ENCODE assay signal across 8 cellular contexts in the genomic region with DNA sequence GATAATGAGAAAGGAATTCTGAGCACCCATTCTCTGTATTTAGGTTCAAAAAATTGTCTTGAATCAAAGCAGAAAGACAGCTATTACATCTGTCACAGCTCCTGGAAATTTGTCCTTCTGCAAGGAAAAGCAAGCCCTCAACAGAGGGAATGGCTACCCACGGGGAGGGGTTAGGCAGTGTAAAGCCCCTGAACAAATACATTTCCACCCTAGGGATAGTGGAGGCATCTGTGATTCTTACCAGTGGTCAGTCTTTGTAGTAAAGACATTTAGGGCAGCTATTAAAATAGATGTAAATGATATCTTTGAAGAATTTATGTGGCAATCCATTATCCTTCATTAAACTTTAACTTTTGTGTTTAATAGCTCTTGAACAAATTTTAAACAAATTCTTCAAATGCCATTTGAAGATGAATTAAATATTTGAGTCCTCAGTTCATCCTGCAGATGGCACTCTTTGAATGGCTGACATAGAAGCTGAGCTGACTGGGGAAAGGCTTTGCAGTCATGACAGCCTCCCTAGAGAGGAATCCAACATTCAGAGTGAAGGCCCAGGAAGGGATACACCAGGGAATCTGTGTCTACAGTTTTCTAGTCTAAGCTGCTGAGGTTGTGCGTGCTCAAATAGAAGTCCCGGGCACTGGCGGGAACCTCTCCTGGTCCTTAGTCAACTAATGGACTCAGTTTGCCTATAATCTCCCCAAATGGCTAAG.
A peak's percentile ranks its signal among the peaks of the same experiment; 100 is the strongest.
DNase-seq lines count a peak whose midpoint lies in the region; ATAC-seq and TF ChIP-seq lines count a peak whose summit lies in the region.

No MANE protein-coding gene starts in this region.

- TF ChIP-seq CTCF in GM10248 (IDR thresholded peaks at IDR 0.05; ENCODE audit: control extremely low read depth, extremely low read depth, low read depth, missing control alignments): peak; percentile 44

- ATAC-seq in SK-N-SH treated with all-trans-retinoic acid at 6 μM for 48 hours (peak; percentile 97), GM21529 (IDR thresholded peaks at IDR 0.05; ENCODE audit: unreplicated experiment) (no peak), HG03457 (IDR thresholded peaks at IDR 0.05; ENCODE audit: unreplicated experiment) (no peak)

- DNase-seq in GM10248 (ENCODE audit: extremely low spot score) (peak; percentile 47), NCI-H1048 (lab: John Stamatoyannopoulos, UW) (peak; percentile 21), germinal center (ENCODE audit: low spot score) (peak; percentile 8), pons (ENCODE audit: low spot score) (peak; percentile 84), activated T-cell treated with anti-CD3 and anti-CD28 coated beads for 4 hours (no peak)

- CTCF ChIA-PET in GM10248 (lab: Yijun Ruan, JAX): interaction anchor here (0.7 to 8.9 kb wide), 19 partner anchors 9 to 214 kb away, joined by 3 to 110 read pairs (median 4); no protein-coding TSS in a partner anchor

- POLR2A ChIA-PET in GM10248 (lab: Yijun Ruan, JAX): no interaction called here

TF ChIP-seq in SK-N-SH treated with all-trans-retinoic acid at 6 μM for 48 hours, 23 proteins besides CTCF, POLR2A, EP300 and RAD21:
- TF ChIP-seq OSR1 (CRISPR knock-in tag; IDR thresholded peaks at IDR 0.05) (no peak), POU6F1 (CRISPR knock-in tag; IDR thresholded peaks at IDR 0.05; ENCODE audit: borderline replicate concordance, low read depth) (no peak), ISL1 (CRISPR knock-in tag; IDR thresholded peaks at IDR 0.05) (peak; percentile 95), ZNF70 (CRISPR knock-in tag; IDR thresholded peaks at IDR 0.05) (no peak), ZFP30 (CRISPR knock-in tag; IDR thresholded peaks at IDR 0.05) (no peak), GLIS3 (CRISPR knock-in tag; IDR thresholded peaks at IDR 0.05) (no peak), PATZ1 (CRISPR knock-in tag; IDR thresholded peaks at IDR 0.05; ENCODE audit: borderline replicate concordance) (no peak), SNAI2 (CRISPR knock-in tag; IDR thresholded peaks at IDR 0.05) (no peak), RARB (CRISPR knock-in tag; IDR thresholded peaks at IDR 0.05) (no peak), BACH2 (CRISPR knock-in tag; IDR thresholded peaks at IDR 0.05; ENCODE audit: borderline replicate concordance) (no peak), TOX (CRISPR knock-in tag; IDR thresholded peaks at IDR 0.05; ENCODE audit: borderline replicate concordance) (no peak), ZNF565 (CRISPR knock-in tag; conservative IDR thresholded peaks at IDR 0.05; ENCODE audit: low read depth) (no peak), ZFP3 (CRISPR knock-in tag; IDR thresholded peaks at IDR 0.05) (no peak)
- TF ChIP-seq, protein P1, sequence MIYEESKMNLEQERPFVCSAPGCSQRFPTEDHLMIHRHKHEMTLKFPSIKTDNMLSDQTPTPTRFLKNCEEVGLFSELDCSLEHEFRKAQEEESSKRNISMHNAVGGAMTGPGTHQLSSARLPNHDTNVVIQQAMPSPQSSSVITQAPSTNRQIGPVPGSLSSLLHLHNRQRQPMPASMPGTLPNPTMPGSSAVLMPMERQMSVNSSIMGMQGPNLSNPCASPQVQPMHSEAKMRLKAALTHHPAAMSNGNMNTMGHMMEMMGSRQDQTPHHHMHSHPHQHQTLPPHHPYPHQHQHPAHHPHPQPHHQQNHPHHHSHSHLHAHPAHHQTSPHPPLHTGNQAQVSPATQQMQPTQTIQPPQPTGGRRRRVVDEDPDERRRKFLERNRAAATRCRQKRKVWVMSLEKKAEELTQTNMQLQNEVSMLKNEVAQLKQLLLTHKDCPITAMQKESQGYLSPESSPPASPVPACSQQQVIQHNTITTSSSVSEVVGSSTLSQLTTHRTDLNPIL (CRISPR knock-in tag; IDR thresholded peaks at IDR 0.05; ENCODE audit: low read depth): peak; percentile 21; the same call in 1 of the 2 replicates
- TF ChIP-seq, protein P2, sequence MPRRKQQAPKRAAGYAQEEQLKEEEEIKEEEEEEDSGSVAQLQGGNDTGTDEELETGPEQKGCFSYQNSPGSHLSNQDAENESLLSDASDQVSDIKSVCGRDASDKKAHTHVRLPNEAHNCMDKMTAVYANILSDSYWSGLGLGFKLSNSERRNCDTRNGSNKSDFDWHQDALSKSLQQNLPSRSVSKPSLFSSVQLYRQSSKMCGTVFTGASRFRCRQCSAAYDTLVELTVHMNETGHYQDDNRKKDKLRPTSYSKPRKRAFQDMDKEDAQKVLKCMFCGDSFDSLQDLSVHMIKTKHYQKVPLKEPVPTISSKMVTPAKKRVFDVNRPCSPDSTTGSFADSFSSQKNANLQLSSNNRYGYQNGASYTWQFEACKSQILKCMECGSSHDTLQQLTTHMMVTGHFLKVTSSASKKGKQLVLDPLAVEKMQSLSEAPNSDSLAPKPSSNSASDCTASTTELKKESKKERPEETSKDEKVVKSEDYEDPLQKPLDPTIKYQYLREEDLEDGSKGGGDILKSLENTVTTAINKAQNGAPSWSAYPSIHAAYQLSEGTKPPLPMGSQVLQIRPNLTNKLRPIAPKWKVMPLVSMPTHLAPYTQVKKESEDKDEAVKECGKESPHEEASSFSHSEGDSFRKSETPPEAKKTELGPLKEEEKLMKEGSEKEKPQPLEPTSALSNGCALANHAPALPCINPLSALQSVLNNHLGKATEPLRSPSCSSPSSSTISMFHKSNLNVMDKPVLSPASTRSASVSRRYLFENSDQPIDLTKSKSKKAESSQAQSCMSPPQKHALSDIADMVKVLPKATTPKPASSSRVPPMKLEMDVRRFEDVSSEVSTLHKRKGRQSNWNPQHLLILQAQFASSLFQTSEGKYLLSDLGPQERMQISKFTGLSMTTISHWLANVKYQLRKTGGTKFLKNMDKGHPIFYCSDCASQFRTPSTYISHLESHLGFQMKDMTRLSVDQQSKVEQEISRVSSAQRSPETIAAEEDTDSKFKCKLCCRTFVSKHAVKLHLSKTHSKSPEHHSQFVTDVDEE (CRISPR knock-in tag; IDR thresholded peaks at IDR 0.05): no peak
